In the genomic region with DNA sequence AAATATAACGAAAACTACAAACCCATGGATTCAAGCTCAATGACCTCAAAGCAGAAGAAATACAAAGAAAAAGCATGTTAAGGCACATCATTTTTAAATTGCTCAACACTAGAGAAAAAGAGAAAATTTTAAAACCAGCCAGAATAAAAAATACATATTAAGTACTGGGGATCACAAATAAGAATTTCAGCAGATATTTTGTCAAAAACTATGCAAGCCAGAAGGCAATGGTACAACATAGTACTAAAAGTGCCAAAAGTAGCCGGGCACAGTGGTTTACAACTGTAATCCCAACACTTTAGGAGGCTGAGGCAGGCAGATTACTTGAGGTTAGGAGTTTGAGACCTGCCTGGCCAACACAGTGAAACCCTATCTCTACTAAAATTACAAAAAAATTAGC, we compare ENCODE assay signal across 12 cellular contexts. TPM values are rescaled to one million over a fixed set of nuclear protein-coding genes. Genes with fewer than 3 reads are reported as not detected.
DNase-seq lines count a peak whose midpoint lies in the region; ATAC-seq, FAIRE-seq and TF ChIP-seq lines count a peak whose summit lies in the region.
"Had no signal": no experiment of that assay in that cellular context is flagged by ENCODE, and none has a peak within 500 bp of the region (broad histone marks: within the 10 kb centered on the region; RNA-seq: fewer than 3 reads in every experiment).

No MANE protein-coding gene starts in this region.

- H3K27ac Mint-ChIP-seq in endodermal cell = no peak overlapping the region
- H3K27ac Mint-ChIP-seq: activated CD4-positive, alpha-beta memory T cell treated with anti-CD3 and anti-CD28 coated beads for 36 hours had no signal

- peaks cover 2% of the 10 kb centered on the region for H3K79me2 ChIP-seq in fibroblast of lung (ENCODE audit: control insufficient read depth, insufficient read depth, low read length)

- H3K9me3 ChIP-seq in fibroblast of lung (ENCODE audit: control insufficient read depth, insufficient read depth, low read depth, low read length) (no peaks in the 10 kb centered on the region), endodermal cell (ENCODE audit: control insufficient read depth, low read length) (peaks cover 12% of the 10 kb centered on the region), right cardiac atrium (ENCODE audit: control insufficient read depth, low read length) (no peaks in the 10 kb centered on the region)

- no peaks in the 10 kb centered on the region for H3K27me3 ChIP-seq in fibroblast of lung (ENCODE audit: control insufficient read depth, insufficient read depth, low read length)
- no peaks in the 10 kb centered on the region for H3K27me3 ChIP-seq in endodermal cell (ENCODE audit: control insufficient read depth, insufficient read depth, low read length, poor library complexity, severe bottlenecking)
- H3K27me3 ChIP-seq in right cardiac atrium (ENCODE audit: control insufficient read depth, insufficient read depth) = no peaks in the 10 kb centered on the region

- H3K4me2 ChIP-seq in fibroblast of lung (ENCODE audit: extremely low read depth, insufficient read depth, low read length) = no peak overlapping the region

- no peaks in the 10 kb centered on the region for H3K27me3 Mint-ChIP-seq in activated T-cell treated with anti-CD3 and anti-CD28 coated beads, Interleukin-2, amount 50 U/mL, for 4 hours (ENCODE audit: low read depth)
- no peaks in the 10 kb centered on the region for H3K27me3 Mint-ChIP-seq in endodermal cell (ENCODE audit: insufficient read depth)
- H3K27me3 Mint-ChIP-seq: activated CD4-positive, alpha-beta memory T cell treated with anti-CD3 and anti-CD28 coated beads for 36 hours; IgD-negative memory B cell had no signal

- no peak overlapping the region for H3K4me3 Mint-ChIP-seq in activated T-cell treated with anti-CD3 and anti-CD28 coated beads, Interleukin-2, amount 50 U/mL, for 4 hours
- H3K4me3 Mint-ChIP-seq in endodermal cell = no peak overlapping the region
- H3K4me3 Mint-ChIP-seq: activated CD4-positive, alpha-beta memory T cell treated with anti-CD3 and anti-CD28 coated beads for 36 hours had no signal

- no peak overlapping the region for H3K9ac ChIP-seq in fibroblast of lung (ENCODE audit: insufficient read depth, low read length)
- H3K9ac ChIP-seq in endodermal cell (ENCODE audit: extremely low read depth, low read length, poor library complexity, severe bottlenecking) = no peak overlapping the region

- no peak overlapping the region for H3K4me3 ChIP-seq in fibroblast of lung (replicated peaks in 1 of 4; ENCODE audit: control extremely low read depth in 1 of 4, insufficient read depth in 1 of 4, low read depth in 3 of 4, low read length in 4 of 4)
- no peak overlapping the region for H3K4me3 ChIP-seq in endodermal cell (ENCODE audit: low read length)
- no peak overlapping the region for H3K4me3 ChIP-seq in right cardiac atrium (ENCODE audit: low read length)

- peaks cover 7% of the 10 kb centered on the region for H3K9me3 Mint-ChIP-seq in activated T-cell treated with anti-CD3 and anti-CD28 coated beads, Interleukin-2, amount 50 U/mL, for 4 hours
- H3K9me3 Mint-ChIP-seq in endodermal cell = peaks cover 22% of the 10 kb centered on the region

- in situ Hi-C loops in Caki2 (cut with HindIII; ENCODE audit: low pct_unique_long_range_greater_than_20kb, low sequenced_read_pairs) = no loop called here

- no peaks in the 10 kb centered on the region for H4K20me1 ChIP-seq in fibroblast of lung (ENCODE audit: control insufficient read depth, extremely low read depth, insufficient read depth, low read length)

- no peak overlapping the region for H2AFZ ChIP-seq in fibroblast of lung (ENCODE audit: low read length)

- peaks cover 25% of the 10 kb centered on the region for H3K36me3 Mint-ChIP-seq in activated T-cell treated with anti-CD3 and anti-CD28 coated beads, Interleukin-2, amount 50 U/mL, for 4 hours (ENCODE audit: insufficient read depth)
- peaks cover 34% of the 10 kb centered on the region for H3K36me3 Mint-ChIP-seq in endodermal cell (ENCODE audit: low read depth)

- H3K4me1 ChIP-seq in fibroblast of lung (ENCODE audit: control insufficient read depth, extremely low read depth, insufficient read depth, low read length) (no peaks in the 10 kb centered on the region), endodermal cell (ENCODE audit: control insufficient read depth, insufficient read depth, low read length) (no peaks in the 10 kb centered on the region), right cardiac atrium (ENCODE audit: control insufficient read depth, insufficient read depth, low read length) (no peaks in the 10 kb centered on the region)

- H3K4me1 Mint-ChIP-seq in activated T-cell treated with anti-CD3 and anti-CD28 coated beads, Interleukin-2, amount 50 U/mL, for 4 hours (ENCODE audit: low read depth) = peaks cover 19% of the 10 kb centered on the region
- no peaks in the 10 kb centered on the region for H3K4me1 Mint-ChIP-seq in endodermal cell

- H3K36me3 ChIP-seq in fibroblast of lung (ENCODE audit: control insufficient read depth, insufficient read depth, low read length) (no peaks in the 10 kb centered on the region), endodermal cell (ENCODE audit: control insufficient read depth, insufficient read depth, low read length) (no peaks in the 10 kb centered on the region)

- DNase-seq in Caki2 (ENCODE audit: low read depth) (peak; percentile 26), H54 (ENCODE audit: insufficient read length, low spot score) (no peak), NOMO-1 treated with DMSO at 0.1 percent for 48 hours (lab: John Stamatoyannopoulos, UW; ENCODE audit: unreplicated experiment) (peak; percentile 47), fibroblast of lung (ENCODE audit: low read depth in 2 of 2) (peak; percentile 32 to 54), endodermal cell (no peak), right cardiac atrium (no peak)
- no peak for DNase-seq in activated T-cell treated with anti-CD3 and anti-CD28 coated beads, Interleukin-2, amount 50 U/mL, for 4 hours
- DNase-seq: activated CD4-positive, alpha-beta memory T cell treated with anti-CD3 and anti-CD28 coated beads for 36 hours; left ventricle myocardium superior; SHP77 treated with DMSO at 0.1 percent for 48 hours had no signal

- TF ChIP-seq CTCF in fibroblast of lung (conservative IDR thresholded peaks at IDR 0.05 in 1 of 2, IDR thresholded peaks at IDR 0.05 in 1 of 2; ENCODE audit: low read depth in 1 of 2, low read length in 2 of 2) = no peak
- TF ChIP-seq CTCF in endodermal cell (conservative IDR thresholded peaks at IDR 0.05) = no peak

- no peak for ATAC-seq in activated T-cell treated with anti-CD3 and anti-CD28 coated beads, Interleukin-2, amount 50 U/mL, for 4 hours
- no peak for ATAC-seq in right cardiac atrium
- ATAC-seq: left ventricle myocardium superior, sciatic nerve had no signal

- H3K27ac ChIP-seq in fibroblast of lung (ENCODE audit: insufficient read depth, low read length) (no peak overlapping the region), endodermal cell (ENCODE audit: low read depth, low read length) (no peak overlapping the region), right cardiac atrium (ENCODE audit: low read length) (no peak overlapping the region)

- 98% methylated on average over 2 of the region's 2 CpGs; no CpG with 5 or more reads in 1 of the 2 experiments for WGBS in endodermal cell (ENCODE audit: insufficient coverage in 1 of 2, insufficient read length in 1 of 2), 2 experiments
- 90% methylated on average over 2 of the region's 2 CpGs for WGBS in right cardiac atrium

- FAIRE-seq in H54 (lab: Jason Lieb, UNC) = peak; percentile 53

- TF ChIP-seq POLR2A in H54 (IDR thresholded peaks at IDR 0.05; ENCODE audit: low read depth, low read length) = no peak

- intact Hi-C loops in right cardiac atrium (cut with DNase I) = no loop called here

RNA-seq across cellular contexts. Expression of a gene that starts 10.2 kb away (rescaled TPM):
- 10.9 and 13.3 TPM in 2 replicates for total RNA-seq in Caki2 (2014; rRNA removed; shearing (Covaris generic); ENCODE audit: low replicate concordance)
- 24.7 and 42.1 TPM in 2 replicates for total RNA-seq in fibroblast of lung
- polyA plus RNA-seq in fibroblast of lung = 22.5 and 25.8 TPM in 2 replicates
- 17.5 and 20.0 TPM in 2 replicates for polyA plus RNA-seq in fibroblast of lung (2012)
- polyA minus RNA-seq in fibroblast of lung (ENCODE audit: low replicate concordance) = 4.9 and 6.8 TPM in 2 replicates
- total RNA-seq in activated T-cell treated with anti-CD3 and anti-CD28 coated beads, Interleukin-2, amount 50 U/mL, for 4 hours = 10 to 100 TPM; 12.0 to 13.5 (median 12.8) TPM
- 10 to 100 TPM; 15.5 to 18.4 TPM for total RNA-seq in endodermal cell
- 6.7 TPM for polyA plus RNA-seq in endodermal cell (2013, experiment 1 of 2)
- polyA plus RNA-seq in endodermal cell (2013, experiment 2 of 2) = 6.4 TPM
- 1 to 10 TPM; 7.5 to 9.1 (median 7.9) TPM for total RNA-seq in right cardiac atrium
- 5.4 TPM for polyA plus RNA-seq in right cardiac atrium

Comparison
In these comparisons a context has a peak if more than half of its experiments do, and no peak if none do; other contexts are left out.
1. DNase-seq: peak in Caki2 (single experiment), NOMO-1 treated with DMSO at 0.1 percent for 48 hours (single experiment) and fibroblast of lung (2 of 2); none in H54 (single experiment), activated T-cell treated with anti-CD3 and anti-CD28 coated beads, Interleukin-2, amount 50 U/mL, for 4 hours (single experiment), endodermal cell (single experiment) and right cardiac atrium (0 of 3).